Comparison of ENCODE assay signal across 17 cellular contexts in the genomic region with DNA sequence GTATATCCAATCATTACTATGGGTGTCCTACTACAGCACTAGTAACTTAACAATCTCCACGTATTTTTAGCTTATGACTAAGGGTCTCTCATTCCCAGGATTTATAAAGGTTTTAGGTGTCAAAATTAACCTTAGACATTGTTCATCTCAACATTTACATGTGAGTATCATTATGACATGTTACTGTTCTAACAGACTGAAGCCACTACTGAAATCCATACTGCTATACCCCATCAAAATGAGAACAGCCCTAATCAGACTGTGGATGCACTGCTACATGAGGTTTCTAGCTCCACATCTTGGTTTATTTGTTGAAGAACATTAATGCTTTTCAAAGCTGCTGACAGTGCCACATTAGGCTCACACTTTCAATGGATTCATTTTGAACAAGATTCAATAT. TPM values are rescaled to one million over a fixed set of nuclear protein-coding genes. Genes with fewer than 3 reads are reported as not detected.
DNase-seq lines count a peak whose midpoint lies in the region; ATAC-seq, FAIRE-seq and TF ChIP-seq lines count a peak whose summit lies in the region.
"Had no signal": no experiment of that assay in that cellular context is flagged by ENCODE, and none has a peak within 500 bp of the region (broad histone marks: within the 10 kb centered on the region; RNA-seq: fewer than 3 reads in every experiment).

No MANE protein-coding gene starts in this region.

- H4K20me1 ChIP-seq in OCI-LY3 (ENCODE audit: insufficient read depth, low read length), result no peaks in the 10 kb centered on the region

- CTCF ChIA-PET in CD4-positive, alpha-beta T cell (lab: Charles Lee), result no interaction called here

- ATAC-seq in stimulated activated effector memory CD8-positive, alpha-beta T cell treated with anti-CD3 and anti-CD28 coated beads, Interleukin-12 subunit alpha, Interleukin-12 subunit beta, amount 100 ng/mL, for 72 hours, result peak; percentile 72
- ATAC-seq in CD4-positive, alpha-beta T cell (ENCODE audit: poor library complexity), result no peak
- ATAC-seq: CD8-positive, alpha-beta T cell; GM23338; HCT116 had no signal

- POLR2A ChIA-PET in CD4-positive, alpha-beta T cell (lab: Charles Lee), result no interaction called here

- no peaks in the 10 kb centered on the region for H3K27me3 ChIP-seq in OCI-LY3 (ENCODE audit: low read depth, low read length)
- H3K27me3 ChIP-seq in CD4-positive, alpha-beta T cell (ENCODE audit: control insufficient read depth, insufficient read depth, low read length), result no peaks in the 10 kb centered on the region

- DNase-seq in GM12892 (ENCODE audit: insufficient read length) (no peak), NCI-H524 treated with DMSO at 0.1 percent for 48 hours (lab: John Stamatoyannopoulos, UW) (no peak), NCI-H1436 treated with DMSO at 0.1 percent for 48 hours (lab: John Stamatoyannopoulos, UW) (no peak)
- DNase-seq in stimulated activated effector memory CD8-positive, alpha-beta T cell treated with anti-CD3 and anti-CD28 coated beads, Interleukin-12 subunit alpha, Interleukin-12 subunit beta, amount 100 ng/mL, for 72 hours (ENCODE audit: low spot score in 2 of 2), result no peak
- DNase-seq in CD4-positive, alpha-beta T cell, result no peak
- DNase-seq: C1 segment of cervical spinal cord; Caco-2; CD8-positive, alpha-beta T cell; DMS153; DND-41; H9 had no signal

- H3K79me2 ChIP-seq in OCI-LY3 (ENCODE audit: low read length), result no peaks in the 10 kb centered on the region

- TF ChIP-seq POLR2A in GM12892 (IDR thresholded peaks at IDR 0.05; ENCODE audit: low read depth, low read length), result no peak

- H3K27ac Mint-ChIP-seq in stimulated activated effector memory CD8-positive, alpha-beta T cell treated with anti-CD3 and anti-CD28 coated beads, Interleukin-12 subunit alpha, Interleukin-12 subunit beta, amount 100 ng/mL, for 72 hours, result no peak overlapping the region
- no peak overlapping the region for H3K27ac Mint-ChIP-seq in CD4-positive, alpha-beta T cell
- H3K27ac Mint-ChIP-seq: CD8-positive, alpha-beta T cell; GM23338; H9 had no signal

- no peak overlapping the region for H3K27ac ChIP-seq in OCI-LY3 (ENCODE audit: low read length)
- H3K27ac ChIP-seq in CD4-positive, alpha-beta T cell (ENCODE audit: low read depth, low read length), result no peak overlapping the region

- H3K4me3 Mint-ChIP-seq in stimulated activated effector memory CD8-positive, alpha-beta T cell treated with anti-CD3 and anti-CD28 coated beads, Interleukin-12 subunit alpha, Interleukin-12 subunit beta, amount 100 ng/mL, for 72 hours, result no peak overlapping the region
- no peak overlapping the region for H3K4me3 Mint-ChIP-seq in CD4-positive, alpha-beta T cell
- H3K4me3 Mint-ChIP-seq: CD8-positive, alpha-beta T cell; GM23338; H9 had no signal

- no peaks in the 10 kb centered on the region for H3K9me3 Mint-ChIP-seq in stimulated activated effector memory CD8-positive, alpha-beta T cell treated with anti-CD3 and anti-CD28 coated beads, Interleukin-12 subunit alpha, Interleukin-12 subunit beta, amount 100 ng/mL, for 72 hours
- no peaks in the 10 kb centered on the region for H3K9me3 Mint-ChIP-seq in CD4-positive, alpha-beta T cell
- H3K9me3 Mint-ChIP-seq: CD8-positive, alpha-beta T cell; GM23338; H9 had no signal

- H3K36me3 ChIP-seq in OCI-LY3 (replicated peaks; ENCODE audit: low read depth, low read length), result peaks cover 33% of the 10 kb centered on the region

- H3K4me3 ChIP-seq in OCI-LY3 (ENCODE audit: low read length), result no peak overlapping the region
- H3K4me3 ChIP-seq: GM23338 had no signal

- TF ChIP-seq CTCF in OCI-LY3 (IDR thresholded peaks at IDR 0.05; ENCODE audit: low read depth, low read length), result no peak
- no peak for TF ChIP-seq CTCF in CD4-positive, alpha-beta T cell (IDR thresholded peaks at IDR 0.05)

- intact Hi-C loops in CD4-positive, alpha-beta T cell (cut with DNase I, micrococcal nuclease), result no loop called here

- H3K36me3 Mint-ChIP-seq in stimulated activated effector memory CD8-positive, alpha-beta T cell treated with anti-CD3 and anti-CD28 coated beads, Interleukin-12 subunit alpha, Interleukin-12 subunit beta, amount 100 ng/mL, for 72 hours, result no peaks in the 10 kb centered on the region
- peaks cover 14% of the 10 kb centered on the region for H3K36me3 Mint-ChIP-seq in CD4-positive, alpha-beta T cell (ENCODE audit: low read depth)

- peaks cover 12% of the 10 kb centered on the region for H3K4me1 Mint-ChIP-seq in stimulated activated effector memory CD8-positive, alpha-beta T cell treated with anti-CD3 and anti-CD28 coated beads, Interleukin-12 subunit alpha, Interleukin-12 subunit beta, amount 100 ng/mL, for 72 hours
- H3K4me1 Mint-ChIP-seq in CD4-positive, alpha-beta T cell (ENCODE audit: low read depth), result no peaks in the 10 kb centered on the region

- H3K4me1 ChIP-seq in OCI-LY3 (ENCODE audit: low read length), result peaks cover 62% of the 10 kb centered on the region
- H3K4me1 ChIP-seq: Caco-2 had no signal

- peak overlapping the region; percentile 29 for H3K4me2 ChIP-seq in OCI-LY3 (ENCODE audit: low read length)
- H3K4me2 ChIP-seq: GM23338 had no signal

- peak; percentile 56 for FAIRE-seq in GM12892 (lab: Jason Lieb, UNC)
- FAIRE-seq: G401.6, GM18507 had no signal

- H2AFZ ChIP-seq in OCI-LY3 (ENCODE audit: low read depth, low read length), result no peak overlapping the region
- H2AFZ ChIP-seq: GM23338 had no signal

- H3K9me3 ChIP-seq in OCI-LY3 (ENCODE audit: insufficient read depth, low read length), result peaks cover 11% of the 10 kb centered on the region; the same call in 1 of the 2 replicates
- H3K9me3 ChIP-seq in CD4-positive, alpha-beta T cell (ENCODE audit: control insufficient read depth, low read length), result no peaks in the 10 kb centered on the region
- H3K9me3 ChIP-seq: Caco-2 had no signal

- no peak overlapping the region for H3K9ac ChIP-seq in OCI-LY3 (ENCODE audit: low read length)

- H3K27me3 Mint-ChIP-seq in CD4-positive, alpha-beta T cell, result no peaks in the 10 kb centered on the region

RNA-seq across cellular contexts. Expression of a gene that starts 35.6 kb away (rescaled TPM):
- 1.1 TPM for polyA plus RNA-seq in GM12892 (2012; ENCODE audit: missing spikeins)
- 10 to 100 TPM; 67.0 to 69.9 TPM for total RNA-seq in CD4-positive, alpha-beta T cell
- total RNA-seq: A172 had no signal
